Comparison of ENCODE assay signal across 8 cellular contexts in the genomic region with DNA sequence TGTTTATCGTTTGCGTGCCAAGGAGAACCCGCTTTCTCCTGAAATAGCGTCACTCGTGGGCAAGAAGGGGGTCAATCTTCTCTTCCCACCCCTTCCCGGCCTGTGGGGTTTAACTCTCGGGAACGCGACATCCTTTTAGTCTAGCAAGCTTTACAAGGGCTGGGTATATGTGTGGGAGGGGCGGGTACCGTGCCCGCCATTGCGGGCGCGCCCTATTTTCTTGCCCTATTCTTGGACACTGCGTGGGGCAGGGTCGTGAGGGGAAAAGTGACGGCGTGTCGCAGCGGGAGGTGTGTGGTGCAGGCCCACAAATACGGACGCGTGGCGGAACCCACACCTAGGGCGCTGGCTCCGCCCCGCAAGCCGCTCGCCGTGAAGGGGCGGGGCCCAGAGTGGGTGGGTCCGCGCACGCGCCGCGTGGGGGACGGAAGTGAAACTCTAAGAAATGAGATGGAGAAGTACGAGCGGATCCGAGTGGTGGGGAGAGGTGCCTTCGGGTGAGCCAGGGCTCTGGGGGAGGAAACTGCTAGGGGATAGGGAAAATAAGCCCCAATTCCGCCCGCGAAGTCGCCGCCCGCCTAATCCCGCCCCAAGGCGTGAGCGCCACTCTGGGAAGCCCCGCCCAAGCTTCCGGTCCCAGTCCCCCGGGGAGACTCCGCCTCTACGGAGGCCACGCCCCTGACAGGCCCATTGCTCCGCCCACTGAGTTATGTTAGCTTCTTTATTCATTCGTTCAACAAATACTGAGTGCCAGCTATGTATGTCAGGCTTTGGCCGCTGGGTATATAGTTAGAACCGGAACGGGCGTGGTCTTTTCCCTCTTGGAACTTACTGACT. TPM values are rescaled to one million over a fixed set of nuclear protein-coding genes. Genes with fewer than 3 reads are reported as not detected.
DNase-seq lines count a peak whose midpoint lies in the region; FAIRE-seq and TF ChIP-seq lines count a peak whose summit lies in the region.

A gene (plus strand): TSS at position 425 of the 837 bp plus-strand sequence. CDS start 26 bp downstream, at position 451.

- peak; percentile 92 for DNase-seq in HCEC 1CT
- DNase-seq in MV-4-11 (lab: John Stamatoyannopoulos, UW): peak; percentile 99
- DNase-seq in SJSA1 (ENCODE audit: low read depth in 1 of 2, low spot score in 2 of 2): peak; percentile 95 to 96
- peak; percentile 99 for DNase-seq in activated naive CD4-positive, alpha-beta T cell treated with Interleukin-2 at 50 U/mL for 16 hours
- peak; percentile 90 to 94 for DNase-seq in frontal cortex (ENCODE audit: low spot score in 2 of 2)
- DNase-seq in stromal cell of bone marrow (ENCODE audit: low read depth): peak; percentile 83

- FAIRE-seq in G401.6 (lab: Jason Lieb, UNC) (peak; percentile 39), frontal cortex (lab: Jason Lieb, UNC) (no peak)

- H3K27ac ChIP-seq in SJSA1 (peak within 1 kb of the TSS; percentile 87), neutrophil (peak within 1 kb of the TSS; percentile 98)

- H3K4me1 ChIP-seq in SJSA1 (replicated peaks): peaks cover 46% of the 10 kb centered on the region
- peaks cover 33 to 39% of the 10 kb centered on the region in 2 experiments for H3K4me1 ChIP-seq in neutrophil (ENCODE audit: control insufficient read depth in 1 of 2, insufficient read depth in 1 of 2, low read depth in 1 of 2, low read length in 1 of 2)

- TF ChIP-seq CTCF in neutrophil (IDR thresholded peaks at IDR 0.05): peak; percentile 28

- peak within 1 kb of the TSS; percentile 59 for H3K4me3 ChIP-seq in SJSA1
- H3K4me3 ChIP-seq in neutrophil (ENCODE audit: low read depth in 1 of 2, low read length in 1 of 2): peak within 1 kb of the TSS; percentile 63 to 87

- peaks cover 21% of the 10 kb centered on the region for H3K36me3 ChIP-seq in SJSA1
- H3K36me3 ChIP-seq in neutrophil: peaks cover 10% of the 10 kb centered on the region

- no peaks in the 10 kb centered on the region for H3K9me3 ChIP-seq in SJSA1 (replicated peaks)
- no peaks in the 10 kb centered on the region for H3K9me3 ChIP-seq in neutrophil

- H3K27me3 ChIP-seq in SJSA1 (replicated peaks): no peaks in the 10 kb centered on the region
- peaks cover 21% of the 10 kb centered on the region for H3K27me3 ChIP-seq in neutrophil

RNA-seq across cellular contexts. Expression of the gene that starts here (rescaled TPM):
- total RNA-seq in SJSA1 (2014; rRNA removed; shearing (Covaris generic)): 1.1 and 2.2 TPM in 2 replicates
- 0.82 TPM for total RNA-seq in frontal cortex

Comparison
In these comparisons a context has a peak if more than half of its experiments do, and no peak if none do; other contexts are left out.
1. Peak in every context shown above with its lines: DNase-seq, H3K4me3 ChIP-seq and H3K27ac ChIP-seq.
2. Peak in DNase-seq in frontal cortex; RNA of the gene not detected or under 1 TPM.